Comparison of ENCODE assay signal across 7 cellular contexts in genomic region chr10:97494863-97495506, GRCh38. TPM values are rescaled to one million over a fixed set of nuclear protein-coding genes. Genes with fewer than 3 reads are reported as not detected.
DNase-seq lines count a peak whose midpoint lies in the region; ATAC-seq and TF ChIP-seq lines count a peak whose summit lies in the region.
"Had no signal": no experiment of that assay in that cellular context is flagged by ENCODE, and none has a peak within 500 bp of the region (broad histone marks: within the 10 kb centered on the region; RNA-seq: fewer than 3 reads in every experiment).

No MANE protein-coding gene starts in this region.

- ATAC-seq in RWPE2 (ENCODE audit: low read depth) (no peak), HG03439 (IDR thresholded peaks at IDR 0.05; ENCODE audit: unreplicated experiment) (no peak), HG03025 (IDR thresholded peaks at IDR 0.05; ENCODE audit: low FRiP score, unreplicated experiment) (no peak)

- peaks cover 79% of the 10 kb centered on the region for H3K79me2 ChIP-seq in ACC112 (ENCODE audit: control insufficient read depth, insufficient read depth, low read length, unreplicated experiment)

- peaks cover 23% of the 10 kb centered on the region for H3K4me1 ChIP-seq in ACC112 (ENCODE audit: control insufficient read depth, insufficient read depth, low read length, unreplicated experiment)
- H3K4me1 ChIP-seq in RWPE2 (ENCODE audit: insufficient read depth, poor library complexity, severe bottlenecking), result peaks cover 27% of the 10 kb centered on the region

- H3K4me3 ChIP-seq in ACC112 (ENCODE audit: low read depth, low read length), result peak overlapping the region; percentile 24; the same call in 1 of the 2 replicates
- no peak overlapping the region for H3K4me3 ChIP-seq in RWPE2 (ENCODE audit: severe bottlenecking)
- H3K4me3 ChIP-seq in fibroblast of villous mesenchyme (ENCODE audit: low read depth, low read length), result no peak overlapping the region

- H3K27me3 ChIP-seq in ACC112 (ENCODE audit: insufficient read depth, low read length) (no peaks in the 10 kb centered on the region), RWPE2 (ENCODE audit: insufficient read depth, poor library complexity, severe bottlenecking) (no peaks in the 10 kb centered on the region)

- no peaks in the 10 kb centered on the region for H3K9me3 ChIP-seq in RWPE2 (ENCODE audit: severe bottlenecking)

- no peak for DNase-seq in RWPE2 (ENCODE audit: low spot score)
- peak; percentile 74 for DNase-seq in fibroblast of villous mesenchyme (ENCODE audit: low read depth)
- no peak for DNase-seq in activated CD4-positive, CD25-positive, alpha-beta regulatory T cell treated with anti-CD3 and anti-CD28 coated beads, Interleukin-2, amount 50 U/mL, for 72 hours
- DNase-seq: stimulated activated CD4-positive, alpha-beta T cell treated with anti-CD3 and anti-CD28 coated beads, Interleukin-1b, Interleukin-23, amount 100 ng/mL, for 48 hours had no signal

- H3K27ac ChIP-seq in ACC112 (ENCODE audit: low read depth, low read length), result no peak overlapping the region
- H3K27ac ChIP-seq in RWPE2 (ENCODE audit: poor library complexity, severe bottlenecking), result peak overlapping the region; percentile 24

- TF ChIP-seq CTCF in RWPE2 (IDR thresholded peaks at IDR 0.05; ENCODE audit: poor library complexity, severe bottlenecking) (no peak), fibroblast of villous mesenchyme (IDR thresholded peaks at IDR 0.05; ENCODE audit: insufficient read depth, low read depth, low read length) (no peak)

- no peak overlapping the region for H2AFZ ChIP-seq in ACC112 (ENCODE audit: low read length, unreplicated experiment)

- H3K36me3 ChIP-seq in ACC112 (ENCODE audit: insufficient read depth, low read length) (no peaks in the 10 kb centered on the region), RWPE2 (ENCODE audit: low read depth) (peaks cover 40% of the 10 kb centered on the region)

RNA-seq across cellular contexts. Expression of gene MMS19, which starts 3.2 kb away (rescaled TPM):
- 64.1 and 82.0 TPM in 2 replicates for total RNA-seq in fibroblast of villous mesenchyme

RNA-seq across cellular contexts. Expression of gene UBTD1, which starts 3.7 kb away (rescaled TPM):
- total RNA-seq in fibroblast of villous mesenchyme, result 30.2 and 30.3 TPM in 2 replicates

RNA-seq across cellular contexts. Expression of gene ZDHHC16, which starts 49.0 kb away (rescaled TPM):
- total RNA-seq in fibroblast of villous mesenchyme, result 60.6 and 69.1 TPM in 2 replicates

RNA-seq across cellular contexts. Expression of gene EXOSC1, which starts 49.2 kb away (rescaled TPM):
- 41.5 and 44.8 TPM in 2 replicates for total RNA-seq in fibroblast of villous mesenchyme
